Comparison of ENCODE assay signal across 8 cellular contexts in genomic region chr12:54337280-54337842, GRCh38. TPM values are rescaled to one million over a fixed set of nuclear protein-coding genes. Genes with fewer than 3 reads are reported as not detected.
DNase-seq lines count a peak whose midpoint lies in the region; ATAC-seq and TF ChIP-seq lines count a peak whose summit lies in the region.
"Had no signal": no experiment of that assay in that cellular context is flagged by ENCODE, and none has a peak within 500 bp of the region (broad histone marks: within the 10 kb centered on the region; RNA-seq: fewer than 3 reads in every experiment).

No MANE protein-coding gene starts in this region.

- H3K4me3 ChIP-seq in esophagus muscularis mucosa (no peak overlapping the region), ovary (no peak overlapping the region)
- H3K4me3 ChIP-seq: PC-9 had no signal

- H3K4me1 ChIP-seq in esophagus muscularis mucosa (peaks cover 27 to 91% (median 75%) of the 10 kb centered on the region in 4 donors), ovary (ENCODE audit: insufficient read depth) (peaks cover 5% of the 10 kb centered on the region)

- peaks cover 0 to 22% (median 19%) of the 10 kb centered on the region in 4 donors for H3K36me3 ChIP-seq in esophagus muscularis mucosa
- no peaks in the 10 kb centered on the region for H3K36me3 ChIP-seq in ovary

- no peaks in the 10 kb centered on the region for H3K27me3 Mint-ChIP-seq in stimulated activated naive B cell treated with anti-CD40 and anti-IgM and Interleukin-4, amounts not matched to agents 10 μg/mL and 1 μg/mL and 100 μg/mL, for 72 hours
- H3K27me3 Mint-ChIP-seq in endothelial cell (ENCODE audit: unreplicated experiment), result peaks cover 1% of the 10 kb centered on the region

- intact Hi-C loops in esophagus muscularis mucosa (cut with DNase I), result no loop called here
- intact Hi-C loops in ovary (cut with DNase I), result no loop called here

- no peaks in the 10 kb centered on the region for H3K9me3 ChIP-seq in esophagus muscularis mucosa
- H3K9me3 ChIP-seq in ovary, result no peaks in the 10 kb centered on the region

- no peaks in the 10 kb centered on the region for H3K9me3 Mint-ChIP-seq in stimulated activated naive B cell treated with anti-CD40 and anti-IgM and Interleukin-4, amounts not matched to agents 10 μg/mL and 1 μg/mL and 100 μg/mL, for 72 hours
- no peaks in the 10 kb centered on the region for H3K9me3 Mint-ChIP-seq in endothelial cell (ENCODE audit: unreplicated experiment)
- H3K9me3 Mint-ChIP-seq: activated T-helper 2 cell treated with anti-CD3 and anti-CD28 coated beads, Interferon-gamma antibody, Interleukin-2, Interleukin-4, amounts not matched to agents 10 μg/mL and 5 μg/mL and 100 μg/mL, durations not matched to agents 14 hours and 24 hours and 36 hours had no signal

- H3K27ac Mint-ChIP-seq in stimulated activated naive B cell treated with anti-CD40 and anti-IgM and Interleukin-4, amounts not matched to agents 10 μg/mL and 1 μg/mL and 100 μg/mL, for 72 hours, result peak overlapping the region; percentile 25
- no peak overlapping the region for H3K27ac Mint-ChIP-seq in endothelial cell (ENCODE audit: unreplicated experiment)
- H3K27ac Mint-ChIP-seq: activated T-helper 2 cell treated with anti-CD3 and anti-CD28 coated beads, Interferon-gamma antibody, Interleukin-2, Interleukin-4, amounts not matched to agents 10 μg/mL and 5 μg/mL and 100 μg/mL, durations not matched to agents 14 hours and 24 hours and 36 hours had no signal

- no peak overlapping the region for H3K4me3 Mint-ChIP-seq in stimulated activated naive B cell treated with anti-CD40 and anti-IgM and Interleukin-4, amounts not matched to agents 10 μg/mL and 1 μg/mL and 100 μg/mL, for 72 hours
- no peak overlapping the region for H3K4me3 Mint-ChIP-seq in endothelial cell (ENCODE audit: unreplicated experiment)

- WGBS in esophagus muscularis mucosa, result 35% methylated on average over 3 of the region's 3 CpGs
- WGBS in ovary, 3 donors, result 7 to 15% (median 11%) methylated on average over 3 of the region's 3 CpGs

- H3K27me3 ChIP-seq in esophagus muscularis mucosa, result no peaks in the 10 kb centered on the region
- no peaks in the 10 kb centered on the region for H3K27me3 ChIP-seq in ovary

- peaks cover 6 to 30% of the 10 kb centered on the region in 2 donors for H3K4me1 Mint-ChIP-seq in stimulated activated naive B cell treated with anti-CD40 and anti-IgM and Interleukin-4, amounts not matched to agents 10 μg/mL and 1 μg/mL and 100 μg/mL, for 72 hours
- no peaks in the 10 kb centered on the region for H3K4me1 Mint-ChIP-seq in endothelial cell (ENCODE audit: unreplicated experiment)

- no peak for TF ChIP-seq POLR2A in esophagus muscularis mucosa (IDR thresholded peaks at IDR 0.05; ENCODE audit: low read depth)
- no peak for TF ChIP-seq POLR2A in ovary (IDR thresholded peaks at IDR 0.05)

- H3K27ac ChIP-seq in esophagus muscularis mucosa (replicated peaks in 1 of 4), result peak overlapping the region; percentile 41 to 77 (median 71)
- peak overlapping the region in 1 of 2 donors; percentile 7 for H3K27ac ChIP-seq in ovary
- H3K27ac ChIP-seq: PC-9 had no signal

- DNase-seq in NCI-H2227 (lab: John Stamatoyannopoulos, UW; ENCODE audit: unreplicated experiment), result peak; percentile 16
- DNase-seq in esophagus muscularis mucosa (ENCODE audit: extremely low spot score), result no peak
- DNase-seq in stimulated activated naive B cell treated with anti-CD40 and anti-IgM and Interleukin-4, amounts not matched to agents 10 μg/mL and 1 μg/mL and 100 μg/mL, for 72 hours, result no peak
- no peak for DNase-seq in ovary
- DNase-seq in endothelial cell (ENCODE audit: low spot score), result no peak
- DNase-seq: PC-9 had no signal

- peak; percentile 33 to 48 for ATAC-seq in stimulated activated naive B cell treated with anti-CD40 and anti-IgM and Interleukin-4, amounts not matched to agents 10 μg/mL and 1 μg/mL and 100 μg/mL, for 72 hours (replicated peaks)
- no peak for ATAC-seq in GM18870 (IDR thresholded peaks at IDR 0.05; ENCODE audit: unreplicated experiment)

- no peak for TF ChIP-seq EP300 in esophagus muscularis mucosa (IDR thresholded peaks at IDR 0.05)
- no peak for TF ChIP-seq EP300 in ovary (IDR thresholded peaks at IDR 0.05)

- TF ChIP-seq CTCF in esophagus muscularis mucosa (IDR thresholded peaks at IDR 0.05) (peak in 2 of 3 experiments; percentile 38 to 46), ovary (IDR thresholded peaks at IDR 0.05) (no peak), endothelial cell (IDR thresholded peaks at IDR 0.05; ENCODE audit: unreplicated experiment) (no peak)

- H3K36me3 Mint-ChIP-seq in stimulated activated naive B cell treated with anti-CD40 and anti-IgM and Interleukin-4, amounts not matched to agents 10 μg/mL and 1 μg/mL and 100 μg/mL, for 72 hours, result peaks cover 19 to 31% of the 10 kb centered on the region in 2 donors
- H3K36me3 Mint-ChIP-seq in endothelial cell (ENCODE audit: low read depth, unreplicated experiment), result peaks cover 14% of the 10 kb centered on the region

RNA-seq across cellular contexts. Expression of gene COPZ1, which starts 12.4 kb away (rescaled TPM):
- 10 to 100 TPM; 41.1 to 61.9 (median 48.5) TPM for total RNA-seq in esophagus muscularis mucosa
- 100 to 1,000 TPM in 4 of 7 donors, 10 to 100 TPM in 3; 41.7 to 117 (median 108) TPM for total RNA-seq in ovary
- 100 to 1,000 TPM in 1 of 2 donors, 10 to 100 TPM in 1; 79.4 to 219 TPM for polyA plus RNA-seq in ovary
- total RNA-seq in endothelial cell (ENCODE audit: unreplicated experiment), result 130 TPM

RNA-seq across cellular contexts. Expression of gene GPR84, which starts 26.9 kb away (rescaled TPM):
- total RNA-seq in esophagus muscularis mucosa (under 1 TPM in 1 of 4 donors, not detected in 3; 0.66 TPM), ovary (1 to 10 TPM in 2 of 7 donors, under 1 TPM in 5; 0.12 to 3.1 (median 0.43) TPM), endothelial cell (ENCODE audit: unreplicated experiment) (0.41 TPM)
- under 1 TPM; 0.22 to 0.42 TPM for polyA plus RNA-seq in ovary
- total RNA-seq: PC-9 had no signal

RNA-seq across cellular contexts. Expression of gene NFE2, which starts 36.5 kb away (rescaled TPM):
- 1 to 10 TPM in 1 of 4 donors, under 1 TPM in 2, not detected in 1; 0.32 to 3.8 (median 0.42) TPM for total RNA-seq in esophagus muscularis mucosa
- under 1 TPM in 5 of 7 donors, not detected in 2; 0.11 to 0.54 (median 0.33) TPM for total RNA-seq in ovary
- polyA plus RNA-seq in ovary, result under 1 TPM; 0.05 to 0.43 TPM
- 0.49 TPM for total RNA-seq in endothelial cell (ENCODE audit: unreplicated experiment)
- total RNA-seq: activated T-helper 2 cell treated with anti-CD3 and anti-CD28 coated beads, Interferon-gamma antibody, Interleukin-2, Interleukin-4, amounts not matched to agents 10 μg/mL and 5 μg/mL and 100 μg/mL, durations not matched to agents 14 hours and 24 hours and 36 hours had no signal

RNA-seq across cellular contexts. Expression of gene ZNF385A, which starts 47.2 kb away (rescaled TPM):
- total RNA-seq in esophagus muscularis mucosa (10 to 100 TPM; 15.7 to 32.6 (median 19.4) TPM), ovary (10 to 100 TPM in 1 of 7 donors, 1 to 10 TPM in 6; 4.3 to 30.5 (median 6.5) TPM), endothelial cell (ENCODE audit: unreplicated experiment) (15.6 TPM)
- polyA plus RNA-seq in ovary, result 1 to 10 TPM; 3.6 to 4.5 TPM

RNA-seq across cellular contexts. Expression of gene HNRNPA1, which starts 56.8 kb away (rescaled TPM):
- 100 to 1,000 TPM; 216 to 368 (median 270) TPM for total RNA-seq in esophagus muscularis mucosa
- total RNA-seq in ovary, result 1,000 to 10,000 TPM in 5 of 7 donors, 100 to 1,000 TPM in 2; 586 to 2,586 (median 2,385) TPM
- 1,000 to 10,000 TPM; 2,375 to 2,506 TPM for polyA plus RNA-seq in ovary
- total RNA-seq in endothelial cell (ENCODE audit: unreplicated experiment), result 1,804 TPM

Comparison
In these comparisons a context has a peak if more than half of its experiments do, and no peak if none do; other contexts are left out.
1. CTCF ChIP-seq: peak in esophagus muscularis mucosa (2 of 3); none in ovary (0 of 3) and endothelial cell (single experiment).